Comparison of ENCODE assay signal across 15 cellular contexts in the genomic region with DNA sequence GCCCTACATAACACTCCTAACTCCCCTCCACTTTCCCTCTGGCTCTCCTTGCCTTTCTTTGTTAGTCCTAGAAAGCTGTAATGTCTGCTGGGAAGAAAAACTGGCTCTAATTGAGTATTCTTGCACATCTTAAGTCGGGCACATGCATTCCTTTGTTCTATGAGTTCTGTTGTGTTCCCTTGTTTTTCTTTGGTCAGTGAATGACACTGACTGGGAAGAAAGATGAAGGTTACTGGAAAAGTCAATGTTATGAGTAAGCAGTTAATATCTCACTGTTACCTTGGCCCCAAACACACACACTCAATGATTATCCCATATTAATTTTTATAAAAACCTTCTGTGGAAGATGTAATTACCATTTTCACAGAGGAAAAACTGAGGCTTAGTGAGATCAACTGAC.
"Had no signal": no experiment of that assay in that cellular context is flagged by ENCODE, and none has a peak within 500 bp of the region (broad histone marks: within the 10 kb centered on the region; RNA-seq: fewer than 3 reads in every experiment).

No MANE protein-coding gene starts in this region.

- H3K4me3 ChIP-seq: ovary, suprapubic skin had no signal

- H3K4me1 ChIP-seq: suprapubic skin had no signal

- H3K27ac ChIP-seq: brain microvascular endothelial cell, ovary, suprapubic skin had no signal

- DNase-seq: activated CD4-positive, alpha-beta T cell treated with anti-CD3 and anti-CD28 coated beads for 1 hour; activated CD8-positive, alpha-beta memory T cell treated with anti-CD3 and anti-CD28 coated beads, Interleukin-2, amount 50 U/mL, for 48 hours; activated CD8-positive, alpha-beta T cell treated with anti-CD3 and anti-CD28 coated beads for 36 hours; activated naive CD4-positive, alpha-beta T cell treated with anti-CD3 and anti-CD28 coated beads, Interleukin-2, amount 10 ng/mL, durations not matched to agents 7 days and 5 days; brain microvascular endothelial cell; immature natural killer cell; left colon; nephron progenitor cell; ovary; stimulated activated CD4-positive, alpha-beta T cell treated with anti-CD3 and anti-CD28 coated beads, Interleukin-12 subunit alpha, Interleukin-12 subunit beta, amount 100 ng/mL, for 4 hours; stimulated activated naive CD4-positive, alpha-beta T cell; T-cell; T1000 had no signal

- ATAC-seq: activated CD8-positive, alpha-beta T cell treated with anti-CD3 and anti-CD28 coated beads for 36 hours; activated T-helper 17 cell treated with anti-CD3 and anti-CD28 coated beads, Interleukin-2, amount 50 U/mL, for 72 hours; T-cell had no signal

- H3K36me3 ChIP-seq: brain microvascular endothelial cell, ovary, suprapubic skin had no signal

- H3K27me3 ChIP-seq: brain microvascular endothelial cell, ovary, suprapubic skin had no signal

- H3K9me3 ChIP-seq: ovary, suprapubic skin had no signal
